1 cellular context compared by ENCODE assay signal in genomic region chr2:225052703-225053102, GRCh38.
TF ChIP-seq lines count a peak whose summit lies in the region.

No MANE protein-coding gene starts in this region.

TF ChIP-seq in GM23338, 12 proteins besides CTCF, POLR2A, EP300 and RAD21 (continued from another document):
- no peak for TF ChIP-seq REST (IDR thresholded peaks at IDR 0.05; ENCODE audit: unreplicated experiment)
- TF ChIP-seq STAT1 (IDR thresholded peaks at IDR 0.05; ENCODE audit: unreplicated experiment): no peak
- TF ChIP-seq EZH2 (IDR thresholded peaks at IDR 0.05; ENCODE audit: low read depth, unreplicated experiment): no peak
- no peak for TF ChIP-seq ETS1 (IDR thresholded peaks at IDR 0.05)
- TF ChIP-seq NANOG (IDR thresholded peaks at IDR 0.05; ENCODE audit: borderline replicate concordance): no peak
- no peak for TF ChIP-seq EZH2phosphoT487 (IDR thresholded peaks at IDR 0.05; ENCODE audit: unreplicated experiment)
- TF ChIP-seq ZNF331 (CRISPR knock-in tag; IDR thresholded peaks at IDR 0.05; ENCODE audit: low read depth): no peak
- TF ChIP-seq POLR2AphosphoS5 (IDR thresholded peaks at IDR 0.05; ENCODE audit: low read depth): no peak
- TF ChIP-seq CREB1 (CRISPR knock-in tag; IDR thresholded peaks at IDR 0.05; ENCODE audit: low read depth): no peak
- no peak for TF ChIP-seq JUNB (IDR thresholded peaks at IDR 0.05; ENCODE audit: unreplicated experiment)
